In the genomic region with DNA sequence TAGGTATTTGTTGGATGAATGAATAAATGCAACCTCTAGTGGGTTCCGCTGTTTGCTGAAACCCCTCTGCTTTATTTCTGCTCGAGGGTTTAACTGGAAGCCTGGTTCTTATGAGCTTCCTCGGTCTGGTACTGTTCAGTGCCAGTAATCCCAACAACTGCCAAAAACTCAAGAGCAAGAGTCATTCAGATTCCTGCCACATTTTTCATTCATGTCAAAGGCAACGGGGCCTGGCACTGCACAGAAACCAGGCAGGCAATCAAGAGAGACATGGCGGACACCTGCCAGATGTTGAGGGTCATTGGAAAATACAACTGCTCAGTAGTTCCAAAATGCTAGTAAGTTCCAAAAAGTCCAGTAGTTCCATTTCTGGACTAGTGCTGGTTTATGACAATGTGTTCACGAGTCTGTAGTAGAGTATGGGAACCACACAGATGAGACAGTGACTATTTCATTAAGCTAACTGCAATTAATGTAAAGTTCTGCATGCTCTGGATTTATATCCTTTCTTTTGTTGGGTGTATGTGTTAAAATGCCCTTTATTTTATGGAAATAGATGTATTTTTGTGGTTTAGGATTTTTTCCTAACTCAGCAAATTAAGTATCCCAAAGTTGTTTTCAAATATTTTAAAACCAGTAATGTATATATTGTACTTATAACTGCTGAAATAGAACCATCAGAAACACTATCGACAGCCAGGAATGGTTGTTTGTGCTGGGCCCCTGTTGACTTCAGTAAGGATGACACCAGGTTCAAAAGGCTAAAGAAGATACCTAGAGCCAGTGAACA, we compare ENCODE assay signal across 18 cellular contexts. TPM values are rescaled to one million over a fixed set of nuclear protein-coding genes. Genes with fewer than 3 reads are reported as not detected.
A peak's percentile ranks its signal among the peaks of the same experiment; 100 is the strongest.
DNase-seq lines count a peak whose midpoint lies in the region; ATAC-seq, FAIRE-seq and TF ChIP-seq lines count a peak whose summit lies in the region.
"Had no signal": no experiment of that assay in that cellular context is flagged by ENCODE, and none has a peak within 500 bp of the region (broad histone marks: within the 10 kb centered on the region; RNA-seq: fewer than 3 reads in every experiment).

No MANE protein-coding gene starts in this region.

- POLR2A ChIA-PET in A549 (lab: Yijun Ruan, JAX), result no interaction called here

- no peaks in the 10 kb centered on the region for H3K9me3 Mint-ChIP-seq in natural killer cell treated with Interleukin-12 subunit alpha and Interleukin-12 subunit beta and Interleukin-15 and Interleukin-18, amount 100 ng/mL, for 72 hours
- H3K9me3 Mint-ChIP-seq: CD14-positive monocyte; CD4-positive, alpha-beta memory T cell had no signal

- H3K27me3 ChIP-seq in heart right ventricle (peaks cover 0 to 12% (median 0%) of the 10 kb centered on the region in 7 donors), left lung (no peaks in the 10 kb centered on the region)
- H3K27me3 ChIP-seq: BLaER1 had no signal

- CTCF ChIA-PET in A549 (lab: Yijun Ruan, JAX), result interaction anchor here (0.9 to 1.3 kb wide), 2 partner anchors 10 to 38 kb away, joined by 3 read pairs; no protein-coding TSS in a partner anchor

- no peak for FAIRE-seq in A549 (lab: Jason Lieb, UNC)
- FAIRE-seq: GM12878 had no signal

- ATAC-seq in Right ventricle myocardium inferior (peak; percentile 90), A549 (no peak), heart right ventricle (peak; percentile 52 to 96 (median 88)), left lung (peak; percentile 44), GM21723 (IDR thresholded peaks at IDR 0.05; ENCODE audit: unreplicated experiment) (no peak)
- no peak for ATAC-seq in natural killer cell treated with Interleukin-12 subunit alpha and Interleukin-12 subunit beta and Interleukin-15 and Interleukin-18, amount 100 ng/mL, for 72 hours
- ATAC-seq: GM12878 had no signal

- TF ChIP-seq CTCF in A549 (IDR thresholded peaks at IDR 0.05) (no peak), heart right ventricle (IDR thresholded peaks at IDR 0.05) (no peak), left lung (IDR thresholded peaks at IDR 0.05) (no peak)

- no peaks in the 10 kb centered on the region for H3K36me3 Mint-ChIP-seq in natural killer cell treated with Interleukin-12 subunit alpha and Interleukin-12 subunit beta and Interleukin-15 and Interleukin-18, amount 100 ng/mL, for 72 hours
- H3K36me3 Mint-ChIP-seq: CD14-positive monocyte; CD4-positive, alpha-beta memory T cell had no signal

- no peaks in the 10 kb centered on the region for H3K9me3 ChIP-seq in A549
- no peaks in the 10 kb centered on the region for H3K9me3 ChIP-seq in heart right ventricle
- H3K9me3 ChIP-seq in left lung, result no peaks in the 10 kb centered on the region
- H3K9me3 ChIP-seq: BLaER1 had no signal

- H3K36me3 ChIP-seq in heart right ventricle (no peaks in the 10 kb centered on the region), left lung (no peaks in the 10 kb centered on the region)
- H3K36me3 ChIP-seq: BLaER1 had no signal

- H3K27ac ChIP-seq in A549 (no peak overlapping the region), heart right ventricle (peak overlapping the region in 6 of 10 donors; percentile 6 to 70 (median 44)), left lung (no peak overlapping the region)
- H3K27ac ChIP-seq: 22Rv1, BLaER1 had no signal

- intact Hi-C loops in Right ventricle myocardium inferior (cut with DNase I), result no loop called here
- intact Hi-C loops in cardiac septum (cut with DNase I), result no loop called here
- intact Hi-C loops in heart right ventricle (cut with DNase I), result no loop called here
- intact Hi-C loops in left lung (cut with DNase I), result no loop called here

- DNase-seq in Right ventricle myocardium inferior (ENCODE audit: missing footprints) (no peak), cardiac septum (ENCODE audit: low spot score) (no peak), A549 (ENCODE audit: low read depth in 1 of 2, low spot score in 1 of 2) (no peak), heart right ventricle (peak; percentile 21 to 42), left lung (no peak)
- no peak for DNase-seq in natural killer cell treated with Interleukin-12 subunit alpha and Interleukin-12 subunit beta and Interleukin-15 and Interleukin-18, amount 100 ng/mL, for 72 hours (ENCODE audit: low spot score)
- DNase-seq: CD4-positive, alpha-beta memory T cell; DMS53; DND-41; EL; GOT3; H7 had no signal

- WGBS in A549 (ENCODE audit: missing lambda C conversion rate), result 86% methylated on average over 7 of the region's 7 CpGs
- WGBS in heart right ventricle, 2 donors, result 61 to 70% methylated on average over 7 of the region's 7 CpGs

- H3K4me1 Mint-ChIP-seq in natural killer cell treated with Interleukin-12 subunit alpha and Interleukin-12 subunit beta and Interleukin-15 and Interleukin-18, amount 100 ng/mL, for 72 hours (ENCODE audit: low read depth in 2 of 2), result no peaks in the 10 kb centered on the region
- H3K4me1 Mint-ChIP-seq: CD14-positive monocyte; CD4-positive, alpha-beta memory T cell had no signal

- peaks cover 19 to 21% of the 10 kb centered on the region in 2 donors for H3K27me3 Mint-ChIP-seq in natural killer cell treated with Interleukin-12 subunit alpha and Interleukin-12 subunit beta and Interleukin-15 and Interleukin-18, amount 100 ng/mL, for 72 hours

- H3K4me3 Mint-ChIP-seq in natural killer cell treated with Interleukin-12 subunit alpha and Interleukin-12 subunit beta and Interleukin-15 and Interleukin-18, amount 100 ng/mL, for 72 hours, result no peak overlapping the region
- H3K4me3 Mint-ChIP-seq: CD4-positive, alpha-beta memory T cell had no signal

- no peak for TF ChIP-seq POLR2A in A549 (IDR thresholded peaks at IDR 0.05; ENCODE audit: low read length)

- H3K4me2 ChIP-seq in A549, result no peak overlapping the region
- H3K4me2 ChIP-seq: BLaER1 had no signal

- H3K4me3 ChIP-seq in A549 (no peak overlapping the region), heart right ventricle (no peak overlapping the region), left lung (no peak overlapping the region)
- H3K4me3 ChIP-seq: BLaER1, GM12878 had no signal

- no peaks in the 10 kb centered on the region for H3K4me1 ChIP-seq in A549
- peaks cover 0 to 8% (median 0%) of the 10 kb centered on the region in 9 donors for H3K4me1 ChIP-seq in heart right ventricle
- H3K4me1 ChIP-seq in left lung, result no peaks in the 10 kb centered on the region
- H3K4me1 ChIP-seq: BLaER1 had no signal

- H3K27ac Mint-ChIP-seq in natural killer cell treated with Interleukin-12 subunit alpha and Interleukin-12 subunit beta and Interleukin-15 and Interleukin-18, amount 100 ng/mL, for 72 hours, result no peak overlapping the region
- H3K27ac Mint-ChIP-seq: CD14-positive monocyte had no signal

- TF ChIP-seq RAD21 in A549 (conservative IDR thresholded peaks at IDR 0.05 in 1 of 2, IDR thresholded peaks at IDR 0.05 in 1 of 2), result no peak

- no peak for TF ChIP-seq EP300 in A549 (IDR thresholded peaks at IDR 0.05)

TF ChIP-seq in A549, 52 proteins besides CTCF, POLR2A, EP300 and RAD21:
- TF ChIP-seq HEYL (CRISPR knock-in tag; IDR thresholded peaks at IDR 0.05), result no peak
- peak; percentile 65 for TF ChIP-seq MAFK (IDR thresholded peaks at IDR 0.05; ENCODE audit: partially characterized antibody)
TF ChIP-seq in A549: peak in this region for 1.

RNA-seq across cellular contexts. Expression of gene TMEM41A, which starts 22.7 kb away (rescaled TPM):
- total RNA-seq in Right ventricle myocardium inferior (10.0 TPM), cardiac septum (8.0 TPM), heart right ventricle (10 to 100 TPM in 8 of 10 donors, 1 to 10 TPM in 2; 8.8 to 12.7 (median 11.5) TPM), left lung (10 to 100 TPM; 26.3 to 28.4 TPM)
- polyA plus RNA-seq in A549 (2011; rRNA removed) (31.3 and 36.3 TPM in 2 replicates), A549 (2017; fragmentation: RNase III; extraction: RNeasy Plus Mini Kit Qiagen cat#74134 plus additional on column Dnase treatment) (16.0 to 16.6 TPM (median 16.6 TPM) in 3 replicates), heart right ventricle (1 to 10 TPM; 8.7 to 9.4 TPM)
- 16.0 and 21.9 TPM in 2 replicates for polyA plus RNA-seq in A549 (2012; cell fraction: cytosol; rRNA removed)
- 12.8 and 27.9 TPM in 2 replicates for polyA plus RNA-seq in A549 (2012; cell fraction: nucleus; rRNA removed)
- 17.4 and 20.6 TPM in 2 replicates for polyA minus RNA-seq in A549 (2011; rRNA and poly(A)+ RNA removed)
- 10 to 100 TPM; 24.9 to 33.2 TPM for total RNA-seq in natural killer cell treated with Interleukin-12 subunit alpha and Interleukin-12 subunit beta and Interleukin-15 and Interleukin-18, amount 100 ng/mL, for 72 hours

RNA-seq across cellular contexts. Expression of gene LIPH, which starts 30.8 kb away (rescaled TPM):
- total RNA-seq in Right ventricle myocardium inferior (0.22 TPM), cardiac septum (0.51 TPM), heart right ventricle (1 to 10 TPM in 1 of 10 donors, under 1 TPM in 9; 0.12 to 1.7 (median 0.42) TPM), left lung (10 to 100 TPM; 35.6 to 76.0 TPM)
- polyA plus RNA-seq in A549 (2011; rRNA removed) (34.9 and 38.9 TPM in 2 replicates), A549 (2017; fragmentation: RNase III; extraction: RNeasy Plus Mini Kit Qiagen cat#74134 plus additional on column Dnase treatment) (6.9 to 8.7 TPM (median 7.8 TPM) in 3 replicates), heart right ventricle (not detected)
- 3.9 and 4.6 TPM in 2 replicates for polyA plus RNA-seq in A549 (2012; cell fraction: cytosol; rRNA removed)
- polyA plus RNA-seq in A549 (2012; cell fraction: nucleus; rRNA removed), result 3.7 and 4.4 TPM in 2 replicates
- polyA minus RNA-seq in A549 (2011; rRNA and poly(A)+ RNA removed), result 26.1 and 26.6 TPM in 2 replicates
- total RNA-seq in natural killer cell treated with Interleukin-12 subunit alpha and Interleukin-12 subunit beta and Interleukin-15 and Interleukin-18, amount 100 ng/mL, for 72 hours, result not detected
- total RNA-seq: CD4-positive, alpha-beta memory T cell; G401 had no signal
- polyA plus RNA-seq: CD14-positive monocyte; CD4-positive, alpha-beta memory T cell had no signal

Comparison
In these comparisons a context has a peak if more than half of its experiments do, and no peak if none do; other contexts are left out.
1. DNase-seq: peak in heart right ventricle (2 of 2); none in Right ventricle myocardium inferior (single experiment), cardiac septum (single experiment), A549 (0 of 2), left lung (0 of 2) and natural killer cell treated with Interleukin-12 subunit alpha and Interleukin-12 subunit beta and Interleukin-15 and Interleukin-18, amount 100 ng/mL, for 72 hours (single experiment).
2. ATAC-seq: peak in Right ventricle myocardium inferior (single experiment), heart right ventricle (8 of 8) and left lung (single experiment); none in A549 (0 of 2), GM21723 (single experiment) and natural killer cell treated with Interleukin-12 subunit alpha and Interleukin-12 subunit beta and Interleukin-15 and Interleukin-18, amount 100 ng/mL, for 72 hours (0 of 2).
3. H3K27ac ChIP-seq: peak in heart right ventricle (6 of 10); none in A549 (0 of 2) and left lung (0 of 2).
4. RNA of gene LIPH, which starts 30.8 kb away (total RNA-seq): 35.6 to 76.0 TPM in left lung; 0.51 TPM in cardiac septum (single experiment), 0.12 to 1.7 TPM in heart right ventricle, 0.22 TPM in Right ventricle myocardium inferior (single experiment) and not detected in natural killer cell treated with Interleukin-12 subunit alpha and Interleukin-12 subunit beta and Interleukin-15 and Interleukin-18, amount 100 ng/mL, for 72 hours; every median in the first group is over 10 times any median in the second.